Comparison of ENCODE assay signal across 1 cellular context in genomic region chr20:62864207-62864606, GRCh38.
TF ChIP-seq lines count a peak whose summit lies in the region.

No MANE protein-coding gene starts in this region.

TF ChIP-seq in K562, 482 proteins besides CTCF, POLR2A, EP300 and RAD21 (continued from another document):
- TF ChIP-seq GTF3C2 (IDR thresholded peaks at IDR 0.05; ENCODE audit: borderline replicate concordance, extremely low read depth, insufficient read length) (no peak), ZNF512 (tag; IDR thresholded peaks at IDR 0.05) (no peak), SIRT6 (IDR thresholded peaks at IDR 0.05; ENCODE audit: low read depth, low read length) (no peak), PRPF4 (IDR thresholded peaks at IDR 0.05; ENCODE audit: insufficient read depth, low read depth, low read length, poor library complexity, severe bottlenecking) (no peak), SP2 (IDR thresholded peaks at IDR 0.05; ENCODE audit: extremely low read depth, low read depth, low read length, poor library complexity, severe bottlenecking) (no peak), CREBBP (IDR thresholded peaks at IDR 0.05; ENCODE audit: low read depth, low read length) (no peak), CBX5 (IDR thresholded peaks at IDR 0.05; ENCODE audit: borderline replicate concordance, low read depth) (peak; percentile 79; the same call in 1 of the 2 replicates), ZFP36 (IDR thresholded peaks at IDR 0.05; ENCODE audit: low read depth, low read length, partially characterized antibody) (no peak), MEF2D (tag; conservative IDR thresholded peaks at IDR 0.05; ENCODE audit: low read depth) (no peak), NR3C1 (CRISPR knock-in tag; IDR thresholded peaks at IDR 0.05) (no peak), POLR2G (IDR thresholded peaks at IDR 0.05; ENCODE audit: low read depth, low read length) (no peak), MCM5 (IDR thresholded peaks at IDR 0.05; ENCODE audit: low read depth) (no peak), ZNF174 (CRISPR knock-in tag; IDR thresholded peaks at IDR 0.05) (no peak), PHB (CRISPR knock-in tag; IDR thresholded peaks at IDR 0.05) (no peak), NFE2 (IDR thresholded peaks at IDR 0.05; ENCODE audit: low read depth) (0 out of 2 replicates have a peak, but pooled peaks have one; percentile 13), POLR2AphosphoS5 (IDR thresholded peaks at IDR 0.05; ENCODE audit: control insufficient read depth, insufficient read depth, low read depth, low read length) (no peak), FOXA1 (IDR thresholded peaks at IDR 0.05; ENCODE audit: borderline replicate concordance) (no peak), NR2C1 (IDR thresholded peaks at IDR 0.05) (no peak), NR2C1 (tag; IDR thresholded peaks at IDR 0.05) (no peak), ZNF644 (tag; IDR thresholded peaks at IDR 0.05; ENCODE audit: low read depth) (no peak), WHSC1 (IDR thresholded peaks at IDR 0.05; ENCODE audit: low read length) (no peak), HEY1 (CRISPR knock-in tag; IDR thresholded peaks at IDR 0.05; ENCODE audit: borderline replicate concordance) (no peak), GATAD2A (IDR thresholded peaks at IDR 0.05) (no peak)
- TF ChIP-seq, protein P1, sequence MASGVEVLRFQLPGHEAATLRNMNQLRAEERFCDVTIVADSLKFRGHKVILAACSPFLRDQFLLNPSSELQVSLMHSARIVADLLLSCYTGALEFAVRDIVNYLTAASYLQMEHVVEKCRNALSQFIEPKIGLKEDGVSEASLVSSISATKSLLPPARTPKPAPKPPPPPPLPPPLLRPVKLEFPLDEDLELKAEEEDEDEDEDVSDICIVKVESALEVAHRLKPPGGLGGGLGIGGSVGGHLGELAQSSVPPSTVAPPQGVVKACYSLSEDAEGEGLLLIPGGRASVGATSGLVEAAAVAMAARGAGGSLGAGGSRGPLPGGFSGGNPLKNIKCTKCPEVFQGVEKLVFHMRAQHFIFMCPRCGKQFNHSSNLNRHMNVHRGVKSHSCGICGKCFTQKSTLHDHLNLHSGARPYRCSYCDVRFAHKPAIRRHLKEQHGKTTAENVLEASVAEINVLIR (CRISPR knock-in tag; IDR thresholded peaks at IDR 0.05), result no peak
- TF ChIP-seq, protein P2, sequence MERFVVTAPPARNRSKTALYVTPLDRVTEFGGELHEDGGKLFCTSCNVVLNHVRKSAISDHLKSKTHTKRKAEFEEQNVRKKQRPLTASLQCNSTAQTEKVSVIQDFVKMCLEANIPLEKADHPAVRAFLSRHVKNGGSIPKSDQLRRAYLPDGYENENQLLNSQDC (CRISPR knock-in tag; IDR thresholded peaks at IDR 0.05), result no peak
